In the genomic region with DNA sequence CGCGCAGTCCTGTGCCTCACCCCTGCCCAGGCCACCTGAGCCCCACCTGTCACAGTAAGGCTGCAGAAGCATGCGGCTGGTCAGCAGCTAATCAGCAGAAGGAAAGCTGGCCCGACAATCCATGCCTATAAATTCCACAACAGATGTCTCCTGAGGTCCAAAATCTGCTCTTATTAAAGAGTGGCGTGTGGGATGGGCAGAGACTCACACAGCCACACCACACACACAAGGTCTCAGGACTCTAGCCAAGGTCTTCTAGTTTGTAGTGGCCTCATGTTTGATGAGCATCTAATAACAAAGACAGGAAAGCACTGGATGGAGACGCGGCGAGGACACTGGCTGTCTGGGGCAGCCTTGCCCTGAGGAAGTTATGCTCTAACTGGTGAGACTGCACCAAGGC, we compare ENCODE assay signal across 1 cellular context.
TF ChIP-seq lines count a peak whose summit lies in the region.

No MANE protein-coding gene starts in this region.

TF ChIP-seq in WTC11, 78 proteins besides CTCF, POLR2A, EP300 and RAD21 (continued from another document):
- TF ChIP-seq, protein P1, sequence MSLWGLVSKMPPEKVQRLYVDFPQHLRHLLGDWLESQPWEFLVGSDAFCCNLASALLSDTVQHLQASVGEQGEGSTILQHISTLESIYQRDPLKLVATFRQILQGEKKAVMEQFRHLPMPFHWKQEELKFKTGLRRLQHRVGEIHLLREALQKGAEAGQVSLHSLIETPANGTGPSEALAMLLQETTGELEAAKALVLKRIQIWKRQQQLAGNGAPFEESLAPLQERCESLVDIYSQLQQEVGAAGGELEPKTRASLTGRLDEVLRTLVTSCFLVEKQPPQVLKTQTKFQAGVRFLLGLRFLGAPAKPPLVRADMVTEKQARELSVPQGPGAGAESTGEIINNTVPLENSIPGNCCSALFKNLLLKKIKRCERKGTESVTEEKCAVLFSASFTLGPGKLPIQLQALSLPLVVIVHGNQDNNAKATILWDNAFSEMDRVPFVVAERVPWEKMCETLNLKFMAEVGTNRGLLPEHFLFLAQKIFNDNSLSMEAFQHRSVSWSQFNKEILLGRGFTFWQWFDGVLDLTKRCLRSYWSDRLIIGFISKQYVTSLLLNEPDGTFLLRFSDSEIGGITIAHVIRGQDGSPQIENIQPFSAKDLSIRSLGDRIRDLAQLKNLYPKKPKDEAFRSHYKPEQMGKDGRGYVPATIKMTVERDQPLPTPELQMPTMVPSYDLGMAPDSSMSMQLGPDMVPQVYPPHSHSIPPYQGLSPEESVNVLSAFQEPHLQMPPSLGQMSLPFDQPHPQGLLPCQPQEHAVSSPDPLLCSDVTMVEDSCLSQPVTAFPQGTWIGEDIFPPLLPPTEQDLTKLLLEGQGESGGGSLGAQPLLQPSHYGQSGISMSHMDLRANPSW (CRISPR knock-in tag; conservative IDR thresholded peaks at IDR 0.05; ENCODE audit: low read depth), result no peak
- no peak for TF ChIP-seq RELA (CRISPR knock-in tag; IDR thresholded peaks at IDR 0.05; ENCODE audit: borderline replicate concordance)
- no peak for TF ChIP-seq KAT7 (CRISPR knock-in tag; IDR thresholded peaks at IDR 0.05; ENCODE audit: borderline replicate concordance)
- no peak for TF ChIP-seq TP53 (CRISPR knock-in tag; IDR thresholded peaks at IDR 0.05)
- no peak for TF ChIP-seq CBFB (CRISPR knock-in tag; IDR thresholded peaks at IDR 0.05; ENCODE audit: low read depth)
